Comparison of ENCODE assay signal across 22 cellular contexts in genomic region chr15:99562238-99562637, GRCh38.
"Had no signal": no experiment of that assay in that cellular context is flagged by ENCODE, and none has a peak within 500 bp of the region (broad histone marks: within the 10 kb centered on the region; RNA-seq: fewer than 3 reads in every experiment).

No MANE protein-coding gene starts in this region.

- ATAC-seq: activated CD8-positive, alpha-beta T cell treated with anti-CD3 and anti-CD28 coated beads, Interleukin-2, amount 10 ng/mL, durations not matched to agents 7 days and 5 days; activated T-cell treated with anti-CD3 and anti-CD28 coated beads, Interleukin-2, amount 50 U/mL, for 72 hours; left lobe of liver; natural killer cell; stimulated activated naive B cell treated with anti-CD40 and anti-IgM and Interleukin-4, amounts not matched to agents 10 μg/mL and 1 μg/mL and 100 μg/mL, for 72 hours had no signal

- DNase-seq: activated CD4-positive, alpha-beta T cell treated with anti-CD3 and anti-CD28 coated beads, Interleukin-2, amount 10 ng/mL, durations not matched to agents 24 days and 14 days; activated CD4-positive, CD25-positive, alpha-beta regulatory T cell; activated CD8-positive, alpha-beta memory T cell treated with anti-CD3 and anti-CD28 coated beads, Interleukin-2, amount 50 U/mL, for 48 hours; activated CD8-positive, alpha-beta T cell treated with anti-CD3 and anti-CD28 coated beads, Interleukin-2, amount 10 ng/mL, durations not matched to agents 7 days and 5 days; activated gamma-delta T cell treated with Interleukin-2 at 50 U/mL for 16 hours; activated T-cell treated with anti-CD3 and anti-CD28 coated beads, Interleukin-2, amount 50 U/mL, for 72 hours; amniotic stem cell; central memory CD4-positive, alpha-beta T cell; effector CD4-positive, alpha-beta T cell; hippocampal formation; mammary epithelial cell; natural killer cell; retina; stimulated activated naive B cell treated with anti-CD40 and anti-IgM and Interleukin-4, amounts not matched to agents 10 μg/mL and 1 μg/mL and 100 μg/mL, for 72 hours; substantia nigra; T-helper 1 cell; T1000; transverse colon had no signal

- H3K27ac Mint-ChIP-seq: activated CD4-positive, alpha-beta T cell treated with anti-CD3 and anti-CD28 coated beads, Interleukin-2, amount 10 ng/mL, durations not matched to agents 24 days and 14 days; activated CD8-positive, alpha-beta T cell treated with anti-CD3 and anti-CD28 coated beads, Interleukin-2, amount 10 ng/mL, durations not matched to agents 7 days and 5 days; activated naive CD8-positive, alpha-beta T cell; activated T-cell treated with anti-CD3 and anti-CD28 coated beads, Interleukin-2, amount 50 U/mL, for 72 hours; natural killer cell had no signal

- H3K36me3 Mint-ChIP-seq: activated naive CD8-positive, alpha-beta T cell; natural killer cell had no signal

- H3K27me3 Mint-ChIP-seq: activated naive CD8-positive, alpha-beta T cell; stimulated activated naive B cell treated with anti-CD40 and anti-IgM and Interleukin-4, amounts not matched to agents 10 μg/mL and 1 μg/mL and 100 μg/mL, for 72 hours had no signal

- H3K4me3 Mint-ChIP-seq: activated CD4-positive, alpha-beta T cell treated with anti-CD3 and anti-CD28 coated beads, Interleukin-2, amount 10 ng/mL, durations not matched to agents 24 days and 14 days; activated CD8-positive, alpha-beta T cell treated with anti-CD3 and anti-CD28 coated beads, Interleukin-2, amount 10 ng/mL, durations not matched to agents 7 days and 5 days; activated naive CD8-positive, alpha-beta T cell; activated T-cell treated with anti-CD3 and anti-CD28 coated beads, Interleukin-2, amount 50 U/mL, for 72 hours; natural killer cell; stimulated activated naive B cell treated with anti-CD40 and anti-IgM and Interleukin-4, amounts not matched to agents 10 μg/mL and 1 μg/mL and 100 μg/mL, for 72 hours had no signal

- H3K4me3 ChIP-seq: coronary artery, esophagus muscularis mucosa, transverse colon had no signal

- H3K9me3 Mint-ChIP-seq: activated CD4-positive, alpha-beta T cell treated with anti-CD3 and anti-CD28 coated beads, Interleukin-2, amount 10 ng/mL, durations not matched to agents 24 days and 14 days; activated T-cell treated with anti-CD3 and anti-CD28 coated beads, Interleukin-2, amount 50 U/mL, for 72 hours; natural killer cell; stimulated activated naive B cell treated with anti-CD40 and anti-IgM and Interleukin-4, amounts not matched to agents 10 μg/mL and 1 μg/mL and 100 μg/mL, for 72 hours had no signal
